In the genomic region with DNA sequence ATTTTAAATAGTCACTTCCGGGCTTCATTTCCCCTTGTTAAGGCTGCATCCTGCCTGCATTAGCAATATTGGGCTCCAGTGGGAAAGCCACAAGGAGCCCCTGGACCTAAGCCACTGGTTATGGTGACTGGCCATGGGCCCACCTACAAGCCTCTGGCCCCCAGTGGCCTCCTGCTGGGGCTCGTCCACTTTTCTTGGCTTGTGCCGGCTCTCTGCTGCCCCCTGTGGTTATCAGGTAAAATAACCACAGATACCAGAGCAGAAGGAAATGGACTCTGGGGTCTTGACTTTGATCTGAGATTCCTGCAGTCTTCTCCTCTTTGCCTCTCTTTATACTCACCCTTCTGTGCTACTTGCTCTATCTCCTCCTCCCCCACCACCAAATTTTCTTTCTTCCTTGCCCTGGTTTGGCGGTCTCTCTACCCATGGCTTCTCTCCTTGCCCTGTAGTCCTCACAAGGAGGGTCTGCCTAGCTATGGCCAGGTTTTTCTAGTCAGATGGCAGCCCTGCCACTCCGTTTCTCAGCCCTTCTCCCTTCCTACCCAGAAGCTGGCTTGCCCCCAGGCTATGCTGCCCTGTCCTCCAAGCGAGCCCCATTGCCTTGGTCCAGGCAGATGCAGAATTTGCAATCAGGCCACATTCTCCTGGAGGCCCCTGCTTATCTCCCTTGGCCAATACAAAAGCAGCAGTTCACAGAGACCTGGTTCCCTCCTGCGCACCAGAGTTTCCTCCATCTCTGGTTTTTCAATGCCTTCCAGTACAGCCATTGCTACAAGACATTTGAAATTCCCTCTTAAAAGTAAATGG, we compare ENCODE assay signal across 8 cellular contexts.
A peak's percentile ranks its signal among the peaks of the same experiment; 100 is the strongest.
DNase-seq lines count a peak whose midpoint lies in the region; ATAC-seq and TF ChIP-seq lines count a peak whose summit lies in the region.

No MANE protein-coding gene starts in this region.

- no peak overlapping the region for H3K4me3 ChIP-seq in hepatocyte

- no peak overlapping the region for H3K4me2 ChIP-seq in hepatocyte

- no peak overlapping the region for H3K27ac ChIP-seq in hepatocyte

- H2AFZ ChIP-seq in hepatocyte, result no peak overlapping the region

- no peaks in the 10 kb centered on the region for H3K9me3 ChIP-seq in hepatocyte (ENCODE audit: low read depth)

- 61% methylated on average over 7 of the region's 7 CpGs for WGBS in hepatocyte (ENCODE audit: low lambda C conversion rate, missing lambda C conversion rate)

- no peaks in the 10 kb centered on the region for H3K36me3 ChIP-seq in hepatocyte (replicated peaks; ENCODE audit: insufficient read depth, low read depth)

- H3K79me2 ChIP-seq in hepatocyte, result peaks cover 5% of the 10 kb centered on the region

- H3K36me3 Mint-ChIP-seq in activated naive CD8-positive, alpha-beta T cell treated with anti-CD3 and anti-CD28 coated beads, Interleukin-2, amount 10 ng/mL, durations not matched to agents 7 days and 5 days, result peaks cover 2% of the 10 kb centered on the region
- no peaks in the 10 kb centered on the region for H3K36me3 Mint-ChIP-seq in stimulated activated effector memory CD8-positive, alpha-beta T cell treated with anti-CD3 and anti-CD28 coated beads, Interleukin-12 subunit alpha, Interleukin-12 subunit beta, amount 100 ng/mL, for 72 hours

- no peaks in the 10 kb centered on the region for H3K9me2 ChIP-seq in hepatocyte (replicated peaks; ENCODE audit: insufficient read depth)

- no peaks in the 10 kb centered on the region for H3K27me3 Mint-ChIP-seq in activated naive CD8-positive, alpha-beta T cell treated with anti-CD3 and anti-CD28 coated beads, Interleukin-2, amount 10 ng/mL, durations not matched to agents 7 days and 5 days

- DNase-seq in NOMO-1 treated with DMSO at 0.1 percent for 48 hours (lab: John Stamatoyannopoulos, UW; ENCODE audit: unreplicated experiment) (peak; percentile 1), NOMO-1 treated with dmso at 0.1 percent for 144 hours (lab: John Stamatoyannopoulos, UW; ENCODE audit: unreplicated experiment) (no peak), M059J (ENCODE audit: low read depth) (peak; percentile 9), hepatocyte (ENCODE audit: low spot score) (peak; percentile 60), COLO668 (lab: John Stamatoyannopoulos, UW; ENCODE audit: unreplicated experiment) (no peak)
- peak; percentile 36 for DNase-seq in activated naive CD8-positive, alpha-beta T cell treated with anti-CD3 and anti-CD28 coated beads, Interleukin-2, amount 10 ng/mL, durations not matched to agents 7 days and 5 days
- DNase-seq in stimulated activated effector memory CD8-positive, alpha-beta T cell treated with anti-CD3 and anti-CD28 coated beads, Interleukin-12 subunit alpha, Interleukin-12 subunit beta, amount 100 ng/mL, for 72 hours (ENCODE audit: low spot score in 2 of 2), result peak; percentile 22 to 54

- ATAC-seq in activated naive CD8-positive, alpha-beta T cell treated with anti-CD3 and anti-CD28 coated beads, Interleukin-2, amount 10 ng/mL, durations not matched to agents 7 days and 5 days (ENCODE audit: low read depth), result no peak
- ATAC-seq in stimulated activated effector memory CD8-positive, alpha-beta T cell treated with anti-CD3 and anti-CD28 coated beads, Interleukin-12 subunit alpha, Interleukin-12 subunit beta, amount 100 ng/mL, for 72 hours, result no peak
- no peak for ATAC-seq in HG02884 (IDR thresholded peaks at IDR 0.05; ENCODE audit: unreplicated experiment)

- H3K27me3 ChIP-seq in hepatocyte, result no peaks in the 10 kb centered on the region

- POLR2A ChIA-PET in activated naive CD8-positive, alpha-beta T cell treated with anti-CD3 and anti-CD28 coated beads, Interleukin-2, amount 10 ng/mL, durations not matched to agents 7 days and 5 days (lab: Charles Lee), result no interaction called here

- H3K27ac Mint-ChIP-seq in activated naive CD8-positive, alpha-beta T cell treated with anti-CD3 and anti-CD28 coated beads, Interleukin-2, amount 10 ng/mL, durations not matched to agents 7 days and 5 days, result no peak overlapping the region
- H3K27ac Mint-ChIP-seq in stimulated activated effector memory CD8-positive, alpha-beta T cell treated with anti-CD3 and anti-CD28 coated beads, Interleukin-12 subunit alpha, Interleukin-12 subunit beta, amount 100 ng/mL, for 72 hours, result no peak overlapping the region

- H4K20me1 ChIP-seq in hepatocyte (ENCODE audit: insufficient read depth, poor library complexity, severe bottlenecking), result no peaks in the 10 kb centered on the region

- H3K9me3 Mint-ChIP-seq in activated naive CD8-positive, alpha-beta T cell treated with anti-CD3 and anti-CD28 coated beads, Interleukin-2, amount 10 ng/mL, durations not matched to agents 7 days and 5 days, result peaks cover 6% of the 10 kb centered on the region
- H3K9me3 Mint-ChIP-seq in stimulated activated effector memory CD8-positive, alpha-beta T cell treated with anti-CD3 and anti-CD28 coated beads, Interleukin-12 subunit alpha, Interleukin-12 subunit beta, amount 100 ng/mL, for 72 hours, result peaks cover 3% of the 10 kb centered on the region

- H3K4me1 ChIP-seq in hepatocyte (ENCODE audit: insufficient read depth), result no peaks in the 10 kb centered on the region

- H3K4me1 Mint-ChIP-seq in activated naive CD8-positive, alpha-beta T cell treated with anti-CD3 and anti-CD28 coated beads, Interleukin-2, amount 10 ng/mL, durations not matched to agents 7 days and 5 days, result no peaks in the 10 kb centered on the region
- peaks cover 12% of the 10 kb centered on the region for H3K4me1 Mint-ChIP-seq in stimulated activated effector memory CD8-positive, alpha-beta T cell treated with anti-CD3 and anti-CD28 coated beads, Interleukin-12 subunit alpha, Interleukin-12 subunit beta, amount 100 ng/mL, for 72 hours

- H3K4me3 Mint-ChIP-seq in activated naive CD8-positive, alpha-beta T cell treated with anti-CD3 and anti-CD28 coated beads, Interleukin-2, amount 10 ng/mL, durations not matched to agents 7 days and 5 days, result no peak overlapping the region
- H3K4me3 Mint-ChIP-seq in stimulated activated effector memory CD8-positive, alpha-beta T cell treated with anti-CD3 and anti-CD28 coated beads, Interleukin-12 subunit alpha, Interleukin-12 subunit beta, amount 100 ng/mL, for 72 hours, result no peak overlapping the region

- peak; percentile 55 for TF ChIP-seq CTCF in hepatocyte (IDR thresholded peaks at IDR 0.05; ENCODE audit: poor library complexity)

Comparison
In these comparisons a context has a peak if more than half of its experiments do, and no peak if none do; other contexts are left out.
1. DNase-seq: peak in NOMO-1 treated with DMSO at 0.1 percent for 48 hours (single experiment), M059J (single experiment), activated naive CD8-positive, alpha-beta T cell treated with anti-CD3 and anti-CD28 coated beads, Interleukin-2, amount 10 ng/mL, durations not matched to agents 7 days and 5 days (single experiment), hepatocyte (single experiment) and stimulated activated effector memory CD8-positive, alpha-beta T cell treated with anti-CD3 and anti-CD28 coated beads, Interleukin-12 subunit alpha, Interleukin-12 subunit beta, amount 100 ng/mL, for 72 hours (2 of 2); none in NOMO-1 treated with dmso at 0.1 percent for 144 hours (single experiment) and COLO668 (single experiment).